1 cellular context compared by ENCODE assay signal in the genomic region with DNA sequence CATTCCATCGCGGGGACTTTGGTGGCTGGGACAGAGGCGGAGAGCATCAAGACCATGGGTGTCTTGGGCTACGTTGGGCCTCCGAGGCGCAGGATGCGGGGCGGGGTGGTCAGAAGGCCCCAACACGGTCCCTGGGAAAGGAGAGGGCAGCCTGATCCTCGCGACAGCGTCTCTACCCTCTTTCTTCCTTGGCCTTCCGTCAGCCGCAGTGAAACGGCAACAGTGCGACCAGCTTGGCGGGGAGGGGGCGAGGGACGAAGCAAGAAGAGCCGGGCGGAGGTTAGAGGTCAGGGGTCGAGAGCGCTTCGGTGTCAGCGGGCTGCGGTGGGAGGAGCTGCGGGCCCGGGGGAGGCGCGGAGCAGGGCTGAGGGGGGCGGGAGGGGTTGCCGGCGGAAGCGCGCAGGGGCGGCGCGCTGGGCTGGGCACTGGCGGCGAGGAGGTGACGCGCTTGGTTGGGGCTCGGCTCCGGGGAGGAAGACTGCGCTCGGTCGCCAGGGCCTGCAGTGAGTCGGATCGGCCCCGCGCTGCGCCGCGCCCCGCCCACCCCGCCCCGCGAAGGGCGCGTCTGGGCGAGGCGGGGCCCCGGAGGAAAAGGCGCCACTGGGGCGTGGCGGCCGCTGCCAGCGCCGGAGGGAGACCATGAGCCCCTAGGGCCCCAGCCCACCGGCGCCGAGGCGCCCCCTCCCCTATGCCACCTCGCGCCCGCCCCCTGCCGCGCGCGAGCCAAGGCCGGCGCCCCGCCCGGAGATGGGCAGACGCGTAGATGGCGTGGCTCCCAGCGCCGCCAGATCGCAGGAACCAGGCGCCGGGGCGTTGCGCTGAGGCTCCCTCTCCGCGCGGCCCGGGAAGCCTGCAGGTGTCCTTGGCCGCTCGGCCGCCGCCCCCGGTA.
A peak's percentile ranks its signal among the peaks of the same experiment; 100 is the strongest.
TF ChIP-seq lines count a peak whose summit lies in the region.

A gene (plus strand): TSS at position 600 of the 889 bp plus-strand sequence. CDS start 1,186 bp downstream, outside the sequence.

TF ChIP-seq in WTC11, 78 proteins besides CTCF, POLR2A, EP300 and RAD21 (continued from another document):
- TF ChIP-seq, protein P1, sequence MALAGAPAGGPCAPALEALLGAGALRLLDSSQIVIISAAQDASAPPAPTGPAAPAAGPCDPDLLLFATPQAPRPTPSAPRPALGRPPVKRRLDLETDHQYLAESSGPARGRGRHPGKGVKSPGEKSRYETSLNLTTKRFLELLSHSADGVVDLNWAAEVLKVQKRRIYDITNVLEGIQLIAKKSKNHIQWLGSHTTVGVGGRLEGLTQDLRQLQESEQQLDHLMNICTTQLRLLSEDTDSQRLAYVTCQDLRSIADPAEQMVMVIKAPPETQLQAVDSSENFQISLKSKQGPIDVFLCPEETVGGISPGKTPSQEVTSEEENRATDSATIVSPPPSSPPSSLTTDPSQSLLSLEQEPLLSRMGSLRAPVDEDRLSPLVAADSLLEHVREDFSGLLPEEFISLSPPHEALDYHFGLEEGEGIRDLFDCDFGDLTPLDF (CRISPR knock-in tag; IDR thresholded peaks at IDR 0.05): no peak
- TF ChIP-seq, protein P2, sequence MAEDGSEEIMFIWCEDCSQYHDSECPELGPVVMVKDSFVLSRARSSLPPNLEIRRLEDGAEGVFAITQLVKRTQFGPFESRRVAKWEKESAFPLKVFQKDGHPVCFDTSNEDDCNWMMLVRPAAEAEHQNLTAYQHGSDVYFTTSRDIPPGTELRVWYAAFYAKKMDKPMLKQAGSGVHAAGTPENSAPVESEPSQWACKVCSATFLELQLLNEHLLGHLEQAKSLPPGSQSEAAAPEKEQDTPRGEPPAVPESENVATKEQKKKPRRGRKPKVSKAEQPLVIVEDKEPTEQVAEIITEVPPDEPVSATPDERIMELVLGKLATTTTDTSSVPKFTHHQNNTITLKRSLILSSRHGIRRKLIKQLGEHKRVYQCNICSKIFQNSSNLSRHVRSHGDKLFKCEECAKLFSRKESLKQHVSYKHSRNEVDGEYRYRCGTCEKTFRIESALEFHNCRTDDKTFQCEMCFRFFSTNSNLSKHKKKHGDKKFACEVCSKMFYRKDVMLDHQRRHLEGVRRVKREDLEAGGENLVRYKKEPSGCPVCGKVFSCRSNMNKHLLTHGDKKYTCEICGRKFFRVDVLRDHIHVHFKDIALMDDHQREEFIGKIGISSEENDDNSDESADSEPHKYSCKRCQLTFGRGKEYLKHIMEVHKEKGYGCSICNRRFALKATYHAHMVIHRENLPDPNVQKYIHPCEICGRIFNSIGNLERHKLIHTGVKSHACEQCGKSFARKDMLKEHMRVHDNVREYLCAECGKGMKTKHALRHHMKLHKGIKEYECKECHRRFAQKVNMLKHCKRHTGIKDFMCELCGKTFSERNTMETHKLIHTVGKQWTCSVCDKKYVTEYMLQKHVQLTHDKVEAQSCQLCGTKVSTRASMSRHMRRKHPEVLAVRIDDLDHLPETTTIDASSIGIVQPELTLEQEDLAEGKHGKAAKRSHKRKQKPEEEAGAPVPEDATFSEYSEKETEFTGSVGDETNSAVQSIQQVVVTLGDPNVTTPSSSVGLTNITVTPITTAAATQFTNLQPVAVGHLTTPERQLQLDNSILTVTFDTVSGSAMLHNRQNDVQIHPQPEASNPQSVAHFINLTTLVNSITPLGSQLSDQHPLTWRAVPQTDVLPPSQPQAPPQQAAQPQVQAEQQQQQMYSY (CRISPR knock-in tag; IDR thresholded peaks at IDR 0.05): no peak
- TF ChIP-seq, protein P3, sequence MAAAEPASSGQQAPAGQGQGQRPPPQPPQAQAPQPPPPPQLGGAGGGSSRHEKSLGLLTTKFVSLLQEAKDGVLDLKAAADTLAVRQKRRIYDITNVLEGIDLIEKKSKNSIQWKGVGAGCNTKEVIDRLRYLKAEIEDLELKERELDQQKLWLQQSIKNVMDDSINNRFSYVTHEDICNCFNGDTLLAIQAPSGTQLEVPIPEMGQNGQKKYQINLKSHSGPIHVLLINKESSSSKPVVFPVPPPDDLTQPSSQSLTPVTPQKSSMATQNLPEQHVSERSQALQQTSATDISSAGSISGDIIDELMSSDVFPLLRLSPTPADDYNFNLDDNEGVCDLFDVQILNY (CRISPR knock-in tag; IDR thresholded peaks at IDR 0.05): peak; percentile 57; the same call in 1 of the 2 replicates
